Comparison of ENCODE assay signal across 8 cellular contexts in the genomic region with DNA sequence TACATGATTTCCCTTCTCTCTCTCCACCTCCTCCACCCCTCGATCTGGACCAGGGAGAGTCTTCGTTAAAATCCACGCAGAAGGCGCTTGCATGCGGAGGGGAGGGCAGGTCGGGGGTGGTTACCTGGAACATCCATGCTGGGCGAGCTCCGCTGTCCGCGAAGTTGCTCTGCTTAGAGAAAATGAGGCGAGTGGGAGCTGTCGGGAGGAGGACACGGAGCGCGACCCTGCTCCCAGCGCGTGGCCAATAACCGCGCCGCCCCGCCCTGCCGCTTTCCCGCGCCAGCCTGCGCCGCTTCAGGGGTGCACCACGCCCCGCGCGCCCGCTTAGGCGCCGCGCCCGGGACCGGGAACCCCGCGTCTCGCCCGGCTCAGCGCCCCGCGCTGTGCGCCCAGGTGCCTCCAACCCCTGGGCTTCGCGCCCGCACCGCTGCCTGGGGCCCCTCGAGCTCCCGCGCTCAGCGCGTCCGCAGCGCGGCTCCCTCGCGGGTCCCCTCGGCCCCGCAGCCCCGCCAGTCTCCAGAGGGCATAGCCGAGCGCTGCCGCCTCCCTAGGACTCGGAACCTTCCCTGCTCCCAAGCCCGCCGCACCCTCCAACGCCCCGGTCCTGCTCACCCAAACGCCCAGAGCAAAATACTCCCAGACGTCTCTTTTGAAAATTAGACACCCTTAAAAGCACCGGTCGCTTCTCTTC. TPM values are rescaled to one million over a fixed set of nuclear protein-coding genes. Genes with fewer than 3 reads are reported as not detected.
DNase-seq lines count a peak whose midpoint lies in the region; ATAC-seq and TF ChIP-seq lines count a peak whose summit lies in the region.

No MANE protein-coding gene starts in this region.

- no peaks in the 10 kb centered on the region for H3K9me3 Mint-ChIP-seq in activated naive CD8-positive, alpha-beta T cell treated with anti-CD3 and anti-CD28 coated beads for 36 hours
- H3K9me3 Mint-ChIP-seq in endothelial cell (ENCODE audit: unreplicated experiment): peaks cover 12% of the 10 kb centered on the region

- no peak for ATAC-seq in right cardiac atrium
- ATAC-seq in HG03280 (IDR thresholded peaks at IDR 0.05; ENCODE audit: unreplicated experiment): no peak
- ATAC-seq in GM21423 (IDR thresholded peaks at IDR 0.05; ENCODE audit: unreplicated experiment): no peak

- H3K27ac Mint-ChIP-seq in activated naive CD8-positive, alpha-beta T cell treated with anti-CD3 and anti-CD28 coated beads for 36 hours: no peak overlapping the region
- H3K27ac Mint-ChIP-seq in endothelial cell (ENCODE audit: unreplicated experiment): no peak overlapping the region

- H3K4me3 ChIP-seq in right cardiac atrium (ENCODE audit: low read length) (peak overlapping the region; percentile 33), lower leg skin (ENCODE audit: low read depth, poor library complexity, severe bottlenecking) (peak overlapping the region; percentile 15)

- H3K27ac ChIP-seq in right cardiac atrium (ENCODE audit: low read length): no peak overlapping the region

- H3K9me3 ChIP-seq in right cardiac atrium (ENCODE audit: control insufficient read depth, low read length): no peaks in the 10 kb centered on the region

- intact Hi-C loops in right cardiac atrium (cut with DNase I): no loop called here
- intact Hi-C loops in cardiac septum (cut with DNase I): no loop called here
- intact Hi-C loops in lower leg skin (cut with DNase I; ENCODE audit: low total_unique reads): no loop called here

- DNase-seq in right cardiac atrium (no peak), cardiac septum (ENCODE audit: low spot score) (no peak), lower leg skin (ENCODE audit: low spot score in 2 of 2) (no peak), DMS114 treated with DMSO at 0.1 percent for 48 hours (lab: John Stamatoyannopoulos, UW; ENCODE audit: unreplicated experiment) (no peak), endothelial cell (ENCODE audit: low spot score) (no peak)
- peak; percentile 2 for DNase-seq in activated naive CD8-positive, alpha-beta T cell treated with anti-CD3 and anti-CD28 coated beads for 36 hours

- no peak for TF ChIP-seq POLR2A in lower leg skin (IDR thresholded peaks at IDR 0.05)

- TF ChIP-seq CTCF in lower leg skin (IDR thresholded peaks at IDR 0.05) (no peak), endothelial cell (IDR thresholded peaks at IDR 0.05; ENCODE audit: unreplicated experiment) (no peak)

- H3K4me3 Mint-ChIP-seq in activated naive CD8-positive, alpha-beta T cell treated with anti-CD3 and anti-CD28 coated beads for 36 hours: peak overlapping the region; percentile 45
- no peak overlapping the region for H3K4me3 Mint-ChIP-seq in endothelial cell (ENCODE audit: unreplicated experiment)

- WGBS in right cardiac atrium: 2% methylated on average over 73 of the region's 73 CpGs
- WGBS in lower leg skin, 2 donors: 1% methylated on average over 37 to 67 of the region's 73 CpGs

- no peaks in the 10 kb centered on the region for H3K36me3 Mint-ChIP-seq in activated naive CD8-positive, alpha-beta T cell treated with anti-CD3 and anti-CD28 coated beads for 36 hours
- peaks cover 14% of the 10 kb centered on the region for H3K36me3 Mint-ChIP-seq in endothelial cell (ENCODE audit: low read depth, unreplicated experiment)

- peaks cover 58% of the 10 kb centered on the region for H3K27me3 Mint-ChIP-seq in activated naive CD8-positive, alpha-beta T cell treated with anti-CD3 and anti-CD28 coated beads for 36 hours
- peaks cover 9% of the 10 kb centered on the region for H3K27me3 Mint-ChIP-seq in endothelial cell (ENCODE audit: unreplicated experiment)

- H3K4me1 ChIP-seq in right cardiac atrium (ENCODE audit: control insufficient read depth, insufficient read depth, low read length): no peaks in the 10 kb centered on the region

- peaks cover 13% of the 10 kb centered on the region for H3K4me1 Mint-ChIP-seq in activated naive CD8-positive, alpha-beta T cell treated with anti-CD3 and anti-CD28 coated beads for 36 hours
- no peaks in the 10 kb centered on the region for H3K4me1 Mint-ChIP-seq in endothelial cell (ENCODE audit: unreplicated experiment)

- H3K27me3 ChIP-seq in right cardiac atrium (ENCODE audit: control insufficient read depth, insufficient read depth): peaks cover 5% of the 10 kb centered on the region

RNA-seq across cellular contexts. Expression of a gene that starts 0.6 kb away (rescaled TPM):
- total RNA-seq in right cardiac atrium (under 1 TPM; 0.09 to 0.39 (median 0.16) TPM), cardiac septum (not detected), lower leg skin (under 1 TPM in 2 of 4 donors, not detected in 2; 0.45 to 0.46 TPM), endothelial cell (ENCODE audit: unreplicated experiment) (not detected)
- polyA plus RNA-seq in right cardiac atrium: 0.11 TPM
- total RNA-seq in activated naive CD8-positive, alpha-beta T cell treated with anti-CD3 and anti-CD28 coated beads for 36 hours: not detected
